8 cellular contexts compared by ENCODE assay signal in the genomic region with DNA sequence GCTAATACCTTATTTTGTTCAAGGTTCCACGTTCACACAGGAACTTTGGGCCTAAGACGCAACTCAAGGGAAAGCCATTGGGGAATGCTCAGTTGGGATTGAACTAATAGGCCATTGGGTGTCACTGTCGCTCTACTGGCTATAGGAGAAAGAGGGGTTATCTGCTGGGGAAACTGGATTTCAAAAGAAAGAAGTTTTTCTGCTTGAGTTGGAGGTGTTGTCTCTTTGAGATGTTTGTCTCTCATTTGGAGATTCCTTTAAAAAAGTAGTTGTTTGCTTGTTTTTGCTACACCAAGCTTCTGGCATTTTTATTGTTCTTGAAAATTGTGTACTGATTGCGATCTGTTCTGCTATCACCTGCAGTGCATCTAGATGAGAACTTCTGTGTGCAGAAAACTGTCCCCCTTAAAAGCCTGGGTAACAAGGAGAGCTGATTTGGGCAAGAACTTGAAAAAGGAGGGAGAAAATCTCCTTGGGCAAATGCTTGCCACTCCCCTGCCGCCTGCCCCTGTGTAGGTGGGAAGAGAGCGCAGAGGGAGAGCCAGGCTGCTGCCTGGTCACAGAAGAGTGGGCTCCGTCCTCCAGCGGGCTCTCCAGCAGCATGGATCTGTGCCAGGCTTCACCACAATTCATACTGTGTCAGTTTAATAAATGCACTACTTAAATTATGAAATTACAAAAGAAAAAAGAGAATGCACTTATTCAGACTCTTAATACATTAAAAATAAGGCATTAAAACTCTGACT. TPM values are rescaled to one million over a fixed set of nuclear protein-coding genes. Genes with fewer than 3 reads are reported as not detected.
DNase-seq lines count a peak whose midpoint lies in the region; ATAC-seq and TF ChIP-seq lines count a peak whose summit lies in the region.

No MANE protein-coding gene starts in this region.

- intact Hi-C loops in breast epithelium (cut with DNase I; ENCODE audit: low total_unique reads): no loop called here

- no peaks in the 10 kb centered on the region for H3K36me3 ChIP-seq in breast epithelium

- DNase-seq in AG10803 (ENCODE audit: low read depth) (peak; percentile 50), NCI-H446 (lab: John Stamatoyannopoulos, UW) (peak; percentile 51 to 52), breast epithelium (ENCODE audit: low spot score in 2 of 2) (no peak), HK-2 (ENCODE audit: unreplicated experiment) (no peak), T1000 (lab: John Stamatoyannopoulos, UW) (no peak)
- no peak for DNase-seq in naive thymus-derived CD8-positive, alpha-beta T cell
- no peak for DNase-seq in stimulated activated naive CD4-positive, alpha-beta T cell treated with Interleukin-2 at 50 U/mL for 16 hours (lab: John Stamatoyannopoulos, UW)

- no peaks in the 10 kb centered on the region for H3K9me3 Mint-ChIP-seq in naive thymus-derived CD8-positive, alpha-beta T cell

- no peaks in the 10 kb centered on the region for H3K9me3 ChIP-seq in breast epithelium

- TF ChIP-seq CTCF in AG10803 (conservative IDR thresholded peaks at IDR 0.05; ENCODE audit: low read length): peak; percentile 84
- TF ChIP-seq CTCF in GM12873 (IDR thresholded peaks at IDR 0.05; ENCODE audit: insufficient read depth, low read depth, low read length, missing control alignments): peak; percentile 58
- TF ChIP-seq CTCF in breast epithelium (IDR thresholded peaks at IDR 0.05): peak in 2 of 3 donors; percentile 48 to 67

- no peaks in the 10 kb centered on the region for H3K27me3 Mint-ChIP-seq in naive thymus-derived CD8-positive, alpha-beta T cell

- peaks cover 26 to 84% (median 80%) of the 10 kb centered on the region in 4 donors for H3K4me1 Mint-ChIP-seq in naive thymus-derived CD8-positive, alpha-beta T cell

- ATAC-seq in naive thymus-derived CD8-positive, alpha-beta T cell: no peak

- TF ChIP-seq POLR2A in breast epithelium (IDR thresholded peaks at IDR 0.05): no peak

- peaks cover 0 to 16% (median 2%) of the 10 kb centered on the region in 3 donors for H3K36me3 Mint-ChIP-seq in naive thymus-derived CD8-positive, alpha-beta T cell

- H3K4me3 ChIP-seq in AG10803 (ENCODE audit: low read length) (no peak overlapping the region), breast epithelium (no peak overlapping the region)

- POLR2A ChIA-PET in naive thymus-derived CD8-positive, alpha-beta T cell (lab: Charles Lee): no interaction called here

- peaks cover 0 to 8% of the 10 kb centered on the region in 2 donors for H3K4me1 ChIP-seq in breast epithelium

- H3K27ac Mint-ChIP-seq in naive thymus-derived CD8-positive, alpha-beta T cell: peak overlapping the region in 7 of 10 donors; percentile 4 to 91 (median 60)

- H3K27ac ChIP-seq in breast epithelium: no peak overlapping the region

- no peaks in the 10 kb centered on the region for H3K27me3 ChIP-seq in breast epithelium

- H3K4me3 Mint-ChIP-seq in naive thymus-derived CD8-positive, alpha-beta T cell: peak overlapping the region in 8 of 10 donors; percentile 2 to 52 (median 18)

RNA-seq across cellular contexts. Expression of a gene that starts 39.9 kb away (rescaled TPM):
- total RNA-seq in breast epithelium: 10 to 100 TPM; 12.5 to 16.1 (median 14.8) TPM
- total RNA-seq in naive thymus-derived CD8-positive, alpha-beta T cell: 10 to 100 TPM; 23.7 TPM
- polyA plus RNA-seq in naive thymus-derived CD8-positive, alpha-beta T cell: 1 to 10 TPM; 3.3 to 5.5 (median 4.6) TPM

RNA-seq across cellular contexts. Expression of a gene that starts 42.3 kb away (rescaled TPM):
- total RNA-seq in breast epithelium: 10 to 100 TPM; 19.7 to 22.8 (median 21.3) TPM
- 10 to 100 TPM; 30.2 to 33.0 TPM for total RNA-seq in naive thymus-derived CD8-positive, alpha-beta T cell
- polyA plus RNA-seq in naive thymus-derived CD8-positive, alpha-beta T cell: 10 to 100 TPM; 18.4 to 42.6 (median 20.9) TPM

Comparison
In these comparisons a context has a peak if more than half of its experiments do, and no peak if none do; other contexts are left out.
1. DNase-seq: peak in AG10803 (single experiment) and NCI-H446 (2 of 2); none in breast epithelium (0 of 2), naive thymus-derived CD8-positive, alpha-beta T cell (0 of 10), HK-2 (single experiment), T1000 (single experiment) and stimulated activated naive CD4-positive, alpha-beta T cell treated with Interleukin-2 at 50 U/mL for 16 hours (single experiment).
2. Peak in every context shown above with its lines, with median percentiles within 50 percentile points of each other: CTCF ChIP-seq.